In the genomic region with DNA sequence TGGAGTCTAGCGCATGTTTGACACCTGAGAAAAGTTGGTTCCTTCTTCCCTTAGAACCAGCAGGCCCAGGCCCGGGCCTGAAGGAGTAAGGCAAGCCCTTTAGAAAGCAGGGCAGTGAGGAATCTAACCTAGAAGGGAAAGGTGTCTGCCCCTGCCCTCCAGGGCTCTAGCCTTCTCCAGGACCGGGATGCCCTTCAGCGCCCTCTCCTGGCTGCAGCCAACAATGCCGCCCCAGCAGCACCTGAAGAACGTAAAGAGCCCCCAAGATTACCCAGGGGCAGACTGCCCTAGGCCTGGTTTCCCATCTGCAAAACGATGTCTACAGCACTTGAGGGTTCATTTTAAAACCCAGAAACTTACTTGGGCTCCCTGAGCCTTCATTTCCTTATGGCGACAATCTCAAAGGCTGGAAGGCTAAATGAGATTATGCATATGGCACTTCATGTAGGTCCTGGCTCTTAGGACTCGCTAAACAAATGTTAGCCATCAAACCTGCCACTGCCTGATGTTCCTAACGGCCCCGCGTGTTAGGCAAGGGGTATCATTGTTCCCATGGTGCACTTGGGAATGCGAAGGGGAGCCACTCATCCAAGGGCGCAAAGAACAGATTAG, we compare ENCODE assay signal across 2 cellular contexts.
TF ChIP-seq lines count a peak whose summit lies in the region.

No MANE protein-coding gene starts in this region.

TF ChIP-seq in Ishikawa, 13 proteins besides CTCF, POLR2A, EP300 and RAD21 (continued from another document):
- TF ChIP-seq CREB1 (IDR thresholded peaks at IDR 0.05; ENCODE audit: low read depth) (no peak), TAF1 (IDR thresholded peaks at IDR 0.05; ENCODE audit: low read depth) (no peak), NFIC (IDR thresholded peaks at IDR 0.05) (no peak), YY1 (IDR thresholded peaks at IDR 0.05; ENCODE audit: low read depth) (no peak), MAX (IDR thresholded peaks at IDR 0.05) (no peak), CEBPB (IDR thresholded peaks at IDR 0.05) (no peak), ZBTB7A (IDR thresholded peaks at IDR 0.05; ENCODE audit: low read depth) (no peak), TCF12 (IDR thresholded peaks at IDR 0.05; ENCODE audit: low read depth) (no peak)
- TF ChIP-seq, protein P1, sequence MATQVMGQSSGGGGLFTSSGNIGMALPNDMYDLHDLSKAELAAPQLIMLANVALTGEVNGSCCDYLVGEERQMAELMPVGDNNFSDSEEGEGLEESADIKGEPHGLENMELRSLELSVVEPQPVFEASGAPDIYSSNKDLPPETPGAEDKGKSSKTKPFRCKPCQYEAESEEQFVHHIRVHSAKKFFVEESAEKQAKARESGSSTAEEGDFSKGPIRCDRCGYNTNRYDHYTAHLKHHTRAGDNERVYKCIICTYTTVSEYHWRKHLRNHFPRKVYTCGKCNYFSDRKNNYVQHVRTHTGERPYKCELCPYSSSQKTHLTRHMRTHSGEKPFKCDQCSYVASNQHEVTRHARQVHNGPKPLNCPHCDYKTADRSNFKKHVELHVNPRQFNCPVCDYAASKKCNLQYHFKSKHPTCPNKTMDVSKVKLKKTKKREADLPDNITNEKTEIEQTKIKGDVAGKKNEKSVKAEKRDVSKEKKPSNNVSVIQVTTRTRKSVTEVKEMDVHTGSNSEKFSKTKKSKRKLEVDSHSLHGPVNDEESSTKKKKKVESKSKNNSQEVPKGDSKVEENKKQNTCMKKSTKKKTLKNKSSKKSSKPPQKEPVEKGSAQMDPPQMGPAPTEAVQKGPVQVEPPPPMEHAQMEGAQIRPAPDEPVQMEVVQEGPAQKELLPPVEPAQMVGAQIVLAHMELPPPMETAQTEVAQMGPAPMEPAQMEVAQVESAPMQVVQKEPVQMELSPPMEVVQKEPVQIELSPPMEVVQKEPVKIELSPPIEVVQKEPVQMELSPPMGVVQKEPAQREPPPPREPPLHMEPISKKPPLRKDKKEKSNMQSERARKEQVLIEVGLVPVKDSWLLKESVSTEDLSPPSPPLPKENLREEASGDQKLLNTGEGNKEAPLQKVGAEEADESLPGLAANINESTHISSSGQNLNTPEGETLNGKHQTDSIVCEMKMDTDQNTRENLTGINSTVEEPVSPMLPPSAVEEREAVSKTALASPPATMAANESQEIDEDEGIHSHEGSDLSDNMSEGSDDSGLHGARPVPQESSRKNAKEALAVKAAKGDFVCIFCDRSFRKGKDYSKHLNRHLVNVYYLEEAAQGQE (IDR thresholded peaks at IDR 0.05; ENCODE audit: low read depth), result no peak

TF ChIP-seq in GM12878, 131 proteins besides CTCF, POLR2A, EP300 and RAD21 (continued from another document):
- peak; percentile 30; the same call in 1 of the 2 replicates for TF ChIP-seq SMC3 (IDR thresholded peaks at IDR 0.05; ENCODE audit: borderline replicate concordance, low read length)
